ENCODE assay signal across 10 cellular contexts in genomic region chr6:69617163-69617562, GRCh38.
"Had no signal": no experiment of that assay in that cellular context is flagged by ENCODE, and none has a peak within 500 bp of the region (broad histone marks: within the 10 kb centered on the region; RNA-seq: fewer than 3 reads in every experiment).

No MANE protein-coding gene starts in this region.

- H2AFZ ChIP-seq: GM23248, GM23338 had no signal

- H3K36me3 ChIP-seq: HAP-1 had no signal

- H3K9ac ChIP-seq: GM23248 had no signal

- DNase-seq: GM23248, GOT3, H7, H9, HCEC 1CT, HFFc6 had no signal

- ATAC-seq: GM23338, HCT116 had no signal

- H3K4me2 ChIP-seq: GM23338 had no signal

- H3K4me3 ChIP-seq: GM23248, GM23338, HAP-1 had no signal

- H3K9me3 ChIP-seq: HAP-1 had no signal

- H3K27ac ChIP-seq: GM23248 had no signal

- FAIRE-seq: H54 had no signal
